Comparison of ENCODE assay signal across 31 cellular contexts in genomic region chr3:173719585-173719984, GRCh38.
"Had no signal": no experiment of that assay in that cellular context is flagged by ENCODE, and none has a peak within 500 bp of the region (broad histone marks: within the 10 kb centered on the region; RNA-seq: fewer than 3 reads in every experiment).

No MANE protein-coding gene starts in this region.

- H3K27ac Mint-ChIP-seq: activated CD4-positive, alpha-beta memory T cell treated with anti-CD3 and anti-CD28 coated beads, Interleukin-2, amount 10 ng/mL, durations not matched to agents 7 days and 5 days; activated CD4-positive, alpha-beta T cell treated with anti-CD3 and anti-CD28 coated beads for 36 hours; activated CD4-positive, alpha-beta T cell treated with anti-CD3 and anti-CD28 coated beads, Interleukin-2, amount 10 ng/mL, durations not matched to agents 24 days and 14 days; activated naive CD4-positive, alpha-beta T cell treated with anti-CD3 and anti-CD28 coated beads, Interleukin-2, amount 10 ng/mL, durations not matched to agents 7 days and 5 days; activated naive CD4-positive, alpha-beta T cell treated with anti-CD3 and anti-CD28 coated beads, Interleukin-2, amount 50 U/mL, for 72 hours; activated naive CD8-positive, alpha-beta T cell treated with anti-CD3 and anti-CD28 coated beads, Interleukin-2, amount 10 ng/mL, durations not matched to agents 7 days and 5 days; activated T-cell treated with anti-CD3 and anti-CD28 coated beads, Interleukin-2, amount 50 U/mL, for 24 hours; activated T-cell treated with anti-CD3 and anti-CD28 coated beads, Interleukin-2, amount 50 U/mL, for 72 hours; dendritic cell treated with granulocyte-macrophage colony-stimulating factor and Interleukin-4, amounts not matched to agents 40 ng/mL and 50 ng/mL, for 4 days; T-helper 17 cell; T-helper 2 cell treated with Interferon-gamma antibody and Interleukin-4, amounts not matched to agents 5 μg/mL and 100 μg/mL, for 36 hours had no signal

- H3K36me3 ChIP-seq: ascending aorta, brain microvascular endothelial cell, esophagus muscularis mucosa, gastrocnemius medialis, heart right ventricle, WERI-Rb-1 had no signal

- DNase-seq: activated CD4-positive, alpha-beta memory T cell treated with anti-CD3 and anti-CD28 coated beads, Interleukin-2, amount 10 ng/mL, durations not matched to agents 7 days and 5 days; activated CD4-positive, alpha-beta T cell treated with anti-CD3 and anti-CD28 coated beads for 36 hours; activated CD4-positive, alpha-beta T cell treated with anti-CD3 and anti-CD28 coated beads, Interleukin-2, amount 10 ng/mL, durations not matched to agents 24 days and 14 days; activated CD4-positive, CD25-positive, alpha-beta regulatory T cell; activated CD4-positive, CD25-positive, alpha-beta regulatory T cell treated with anti-CD3 and anti-CD28 coated beads, Interleukin-2, amount 50 U/mL, for 72 hours; activated CD8-positive, alpha-beta memory T cell treated with anti-CD3 and anti-CD28 coated beads, Interleukin-2, amount 50 U/mL, for 48 hours; activated gamma-delta T cell; activated naive CD4-positive, alpha-beta T cell; activated naive CD4-positive, alpha-beta T cell treated with anti-CD3 and anti-CD28 coated beads, Interleukin-2, amount 10 ng/mL, durations not matched to agents 7 days and 5 days; activated naive CD8-positive, alpha-beta T cell treated with anti-CD3 and anti-CD28 coated beads, Interleukin-2, amount 10 ng/mL, durations not matched to agents 7 days and 5 days; activated T-cell treated with anti-CD3 and anti-CD28 coated beads for 4 hours; activated T-cell treated with anti-CD3 and anti-CD28 coated beads, Interleukin-2, amount 50 U/mL, for 24 hours; activated T-cell treated with anti-CD3 and anti-CD28 coated beads, Interleukin-2, amount 50 U/mL, for 72 hours; brain microvascular endothelial cell; dorsolateral prefrontal cortex; effector memory CD4-positive, alpha-beta T cell; erythroblast; foreskin keratinocyte; gastrocnemius medialis; heart right ventricle; T-helper 1 cell; T-helper 17 cell; T1000; WERI-Rb-1 had no signal

- H3K27ac ChIP-seq: ascending aorta, brain microvascular endothelial cell, coronary artery, dorsolateral prefrontal cortex, esophagus muscularis mucosa, foreskin keratinocyte, gastrocnemius medialis, heart right ventricle, WERI-Rb-1 had no signal

- H3K4me1 Mint-ChIP-seq: activated CD4-positive, alpha-beta memory T cell treated with anti-CD3 and anti-CD28 coated beads, Interleukin-2, amount 10 ng/mL, durations not matched to agents 7 days and 5 days; activated CD4-positive, alpha-beta T cell treated with anti-CD3 and anti-CD28 coated beads for 36 hours; activated CD4-positive, alpha-beta T cell treated with anti-CD3 and anti-CD28 coated beads, Interleukin-2, amount 10 ng/mL, durations not matched to agents 24 days and 14 days; activated naive CD4-positive, alpha-beta T cell treated with anti-CD3 and anti-CD28 coated beads, Interleukin-2, amount 10 ng/mL, durations not matched to agents 7 days and 5 days; activated naive CD8-positive, alpha-beta T cell treated with anti-CD3 and anti-CD28 coated beads, Interleukin-2, amount 10 ng/mL, durations not matched to agents 7 days and 5 days; central memory CD8-positive, alpha-beta T cell; T-helper 17 cell had no signal

- H3K36me3 Mint-ChIP-seq: activated naive CD4-positive, alpha-beta T cell treated with anti-CD3 and anti-CD28 coated beads, Interleukin-2, amount 10 ng/mL, durations not matched to agents 7 days and 5 days; activated naive CD4-positive, alpha-beta T cell treated with anti-CD3 and anti-CD28 coated beads, Interleukin-2, amount 50 U/mL, for 72 hours; activated naive CD8-positive, alpha-beta T cell treated with anti-CD3 and anti-CD28 coated beads, Interleukin-2, amount 10 ng/mL, durations not matched to agents 7 days and 5 days had no signal

- H3K27me3 ChIP-seq: ascending aorta, brain microvascular endothelial cell, dorsolateral prefrontal cortex, esophagus muscularis mucosa, foreskin keratinocyte, gastrocnemius medialis, heart right ventricle had no signal

- H3K4me1 ChIP-seq: ascending aorta, esophagus muscularis mucosa, foreskin keratinocyte, gastrocnemius medialis, heart right ventricle had no signal

- ATAC-seq: activated CD4-positive, alpha-beta T cell treated with anti-CD3 and anti-CD28 coated beads for 36 hours; activated naive CD4-positive, alpha-beta T cell treated with anti-CD3 and anti-CD28 coated beads, Interleukin-2, amount 50 U/mL, for 72 hours; activated T-cell treated with anti-CD3 and anti-CD28 coated beads, Interleukin-2, amount 50 U/mL, for 72 hours; foreskin keratinocyte; gastrocnemius medialis; heart right ventricle; T-helper 17 cell had no signal

- H3K4me3 Mint-ChIP-seq: activated CD4-positive, alpha-beta memory T cell treated with anti-CD3 and anti-CD28 coated beads, Interleukin-2, amount 10 ng/mL, durations not matched to agents 7 days and 5 days; activated CD4-positive, alpha-beta T cell treated with anti-CD3 and anti-CD28 coated beads for 36 hours; activated CD4-positive, alpha-beta T cell treated with anti-CD3 and anti-CD28 coated beads, Interleukin-2, amount 10 ng/mL, durations not matched to agents 24 days and 14 days; activated naive CD4-positive, alpha-beta T cell treated with anti-CD3 and anti-CD28 coated beads, Interleukin-2, amount 10 ng/mL, durations not matched to agents 7 days and 5 days; activated naive CD8-positive, alpha-beta T cell treated with anti-CD3 and anti-CD28 coated beads, Interleukin-2, amount 10 ng/mL, durations not matched to agents 7 days and 5 days; activated T-cell treated with anti-CD3 and anti-CD28 coated beads, Interleukin-2, amount 50 U/mL, for 24 hours; activated T-cell treated with anti-CD3 and anti-CD28 coated beads, Interleukin-2, amount 50 U/mL, for 72 hours; central memory CD8-positive, alpha-beta T cell; dendritic cell treated with granulocyte-macrophage colony-stimulating factor and Interleukin-4, amounts not matched to agents 40 ng/mL and 50 ng/mL, for 4 days; T-helper 17 cell; T-helper 2 cell treated with Interferon-gamma antibody and Interleukin-4, amounts not matched to agents 5 μg/mL and 100 μg/mL, for 36 hours had no signal

- H3K9me3 Mint-ChIP-seq: activated CD4-positive, alpha-beta T cell treated with anti-CD3 and anti-CD28 coated beads, Interleukin-2, amount 10 ng/mL, durations not matched to agents 24 days and 14 days; activated naive CD8-positive, alpha-beta T cell treated with anti-CD3 and anti-CD28 coated beads, Interleukin-2, amount 10 ng/mL, durations not matched to agents 7 days and 5 days; activated T-cell treated with anti-CD3 and anti-CD28 coated beads, Interleukin-2, amount 50 U/mL, for 24 hours; T-helper 2 cell treated with Interferon-gamma antibody and Interleukin-4, amounts not matched to agents 5 μg/mL and 100 μg/mL, for 36 hours had no signal

- H3K9me3 ChIP-seq: ascending aorta, esophagus muscularis mucosa, gastrocnemius medialis, heart right ventricle had no signal

- H3K4me3 ChIP-seq: ascending aorta, coronary artery, dorsolateral prefrontal cortex, esophagus muscularis mucosa, gastrocnemius medialis, heart right ventricle had no signal

- H3K27me3 Mint-ChIP-seq: activated CD4-positive, alpha-beta memory T cell treated with anti-CD3 and anti-CD28 coated beads, Interleukin-2, amount 10 ng/mL, durations not matched to agents 7 days and 5 days; activated CD4-positive, alpha-beta T cell treated with anti-CD3 and anti-CD28 coated beads for 36 hours; activated CD4-positive, alpha-beta T cell treated with anti-CD3 and anti-CD28 coated beads, Interleukin-2, amount 10 ng/mL, durations not matched to agents 24 days and 14 days; activated naive CD4-positive, alpha-beta T cell treated with anti-CD3 and anti-CD28 coated beads, Interleukin-2, amount 10 ng/mL, durations not matched to agents 7 days and 5 days; activated naive CD8-positive, alpha-beta T cell treated with anti-CD3 and anti-CD28 coated beads, Interleukin-2, amount 10 ng/mL, durations not matched to agents 7 days and 5 days; activated T-cell treated with anti-CD3 and anti-CD28 coated beads, Interleukin-2, amount 50 U/mL, for 24 hours; central memory CD8-positive, alpha-beta T cell; dendritic cell treated with granulocyte-macrophage colony-stimulating factor and Interleukin-4, amounts not matched to agents 40 ng/mL and 50 ng/mL, for 4 days; T-helper 17 cell had no signal
